ENCODE assay signal across 24 cellular contexts in genomic region chr3:42569743-42570142, GRCh38.
"Had no signal": no experiment of that assay in that cellular context is flagged by ENCODE, and none has a peak within 500 bp of the region (broad histone marks: within the 10 kb centered on the region; RNA-seq: fewer than 3 reads in every experiment).

No MANE protein-coding gene starts in this region.

- H3K4me1 ChIP-seq: colonic mucosa, foreskin keratinocyte, lower lobe of right lung, upper lobe of right lung had no signal

- H3K27me3 ChIP-seq: colonic mucosa, foreskin keratinocyte, hepatocyte, upper lobe of right lung had no signal

- H3K27ac Mint-ChIP-seq: activated CD4-positive, alpha-beta memory T cell treated with anti-CD3 and anti-CD28 coated beads, Interleukin-2, amount 10 ng/mL, durations not matched to agents 7 days and 5 days; activated naive CD4-positive, alpha-beta T cell treated with anti-CD3 and anti-CD28 coated beads, Interleukin-2, amount 10 ng/mL, durations not matched to agents 7 days and 5 days; activated naive CD8-positive, alpha-beta T cell treated with anti-CD3 and anti-CD28 coated beads, Interleukin-2, amount 50 U/mL, for 24 hours; brain; endodermal cell had no signal

- H3K4me2 ChIP-seq: hepatocyte had no signal

- H3K9me3 ChIP-seq: colonic mucosa had no signal

- H2AFZ ChIP-seq: hepatocyte had no signal

- FAIRE-seq: islet of Langerhans had no signal

- H3K27ac ChIP-seq: colonic mucosa, foreskin keratinocyte, hepatocyte, lower lobe of right lung, upper lobe of right lung had no signal

- H3K4me3 ChIP-seq: colonic mucosa, hepatocyte, lower lobe of right lung, upper lobe of right lung had no signal

- H3K36me3 ChIP-seq: colonic mucosa had no signal

- H3K9me3 Mint-ChIP-seq: activated naive CD8-positive, alpha-beta T cell treated with anti-CD3 and anti-CD28 coated beads, Interleukin-2, amount 50 U/mL, for 24 hours had no signal

- H3K27me3 Mint-ChIP-seq: activated CD4-positive, alpha-beta memory T cell treated with anti-CD3 and anti-CD28 coated beads, Interleukin-2, amount 10 ng/mL, durations not matched to agents 7 days and 5 days; activated naive CD4-positive, alpha-beta T cell treated with anti-CD3 and anti-CD28 coated beads, Interleukin-2, amount 10 ng/mL, durations not matched to agents 7 days and 5 days; activated naive CD8-positive, alpha-beta T cell treated with anti-CD3 and anti-CD28 coated beads, Interleukin-2, amount 50 U/mL, for 24 hours had no signal

- ATAC-seq: activated naive CD8-positive, alpha-beta T cell treated with anti-CD3 and anti-CD28 coated beads, Interleukin-2, amount 50 U/mL, for 24 hours; activated T-cell treated with anti-CD3 and anti-CD28 coated beads, Interleukin-2, amount 50 U/mL, for 4 hours; foreskin keratinocyte; lower lobe of right lung; natural killer cell; upper lobe of right lung had no signal

- DNase-seq: activated CD4-positive, alpha-beta memory T cell treated with anti-CD3 and anti-CD28 coated beads, Interleukin-2, amount 10 ng/mL, durations not matched to agents 7 days and 5 days; activated CD4-positive, alpha-beta T cell treated with anti-CD3 and anti-CD28 coated beads for 48 hours; activated CD4-positive, CD25-positive, alpha-beta regulatory T cell; activated effector memory CD4-positive, alpha-beta T cell treated with Interleukin-2 at 50 U/mL for 16 hours; activated naive CD4-positive, alpha-beta T cell treated with anti-CD3 and anti-CD28 coated beads, Interleukin-2, amount 10 ng/mL, durations not matched to agents 7 days and 5 days; activated naive CD8-positive, alpha-beta T cell treated with anti-CD3 and anti-CD28 coated beads, Interleukin-2, amount 50 U/mL, for 24 hours; activated T-cell treated with anti-CD3 and anti-CD28 coated beads, Interleukin-2, amount 50 U/mL, for 4 hours; anterior cingulate cortex; colonic mucosa; endodermal cell; foreskin keratinocyte; left cardiac atrium; lower lobe of right lung; natural killer cell; nucleus accumbens; posterior cingulate gyrus; retina; stimulated activated CD8-positive, alpha-beta memory T cell treated with anti-CD3 and anti-CD28 coated beads, Interleukin-4, amount 100 ng/mL, for 48 hours; stimulated activated naive CD4-positive, alpha-beta T cell; upper lobe of right lung had no signal

- H3K4me3 Mint-ChIP-seq: activated CD4-positive, alpha-beta memory T cell treated with anti-CD3 and anti-CD28 coated beads, Interleukin-2, amount 10 ng/mL, durations not matched to agents 7 days and 5 days; activated naive CD4-positive, alpha-beta T cell treated with anti-CD3 and anti-CD28 coated beads, Interleukin-2, amount 10 ng/mL, durations not matched to agents 7 days and 5 days; activated naive CD8-positive, alpha-beta T cell treated with anti-CD3 and anti-CD28 coated beads, Interleukin-2, amount 50 U/mL, for 24 hours; activated T-cell treated with anti-CD3 and anti-CD28 coated beads, Interleukin-2, amount 50 U/mL, for 4 hours; brain; endodermal cell; natural killer cell; T-helper 2 cell treated with Interferon-gamma antibody and Interleukin-4, amounts not matched to agents 5 μg/mL and 100 μg/mL, for 36 hours had no signal
